19 cellular contexts compared by ENCODE assay signal in genomic region chr7:81162771-81163525, GRCh38.
A peak's percentile ranks its signal among the peaks of the same experiment; 100 is the strongest.
DNase-seq lines count a peak whose midpoint lies in the region; ATAC-seq and TF ChIP-seq lines count a peak whose summit lies in the region.
"Had no signal": no experiment of that assay in that cellular context is flagged by ENCODE, and none has a peak within 500 bp of the region (broad histone marks: within the 10 kb centered on the region; RNA-seq: fewer than 3 reads in every experiment).

No MANE protein-coding gene starts in this region.

- no peak for ATAC-seq in GM18907 (IDR thresholded peaks at IDR 0.05; ENCODE audit: unreplicated experiment)
- ATAC-seq: T-cell had no signal

- no peak overlapping the region for H2BK120ac ChIP-seq in mesendoderm (ENCODE audit: low read depth, low read length)

- H3K27ac ChIP-seq in mesendoderm (ENCODE audit: low read depth, low read length): no peak overlapping the region
- H3K27ac ChIP-seq: C4-2B, tibial nerve had no signal

- no peak overlapping the region for H3K56ac ChIP-seq in mesendoderm (ENCODE audit: low read length)

- no peak overlapping the region for H3K9ac ChIP-seq in mesendoderm (ENCODE audit: low read length)

- no CpG with 5 or more reads among the region's 7 CpGs for WGBS in mesendoderm (ENCODE audit: extremely low coverage, insufficient coverage, low lambda C conversion rate)

- no peaks in the 10 kb centered on the region for H3K9me3 ChIP-seq in MG63
- H3K9me3 ChIP-seq: right atrium auricular region, tibial nerve had no signal

- no peak overlapping the region for H2BK15ac ChIP-seq in mesendoderm (replicated peaks; ENCODE audit: low read depth)

- H3K79me1 ChIP-seq in mesendoderm (ENCODE audit: low read length): no peaks in the 10 kb centered on the region

- H3K36me3 ChIP-seq in MG63: no peaks in the 10 kb centered on the region
- H3K36me3 ChIP-seq in mesendoderm (ENCODE audit: control insufficient read depth, insufficient read depth, low read length): no peaks in the 10 kb centered on the region
- H3K36me3 ChIP-seq: right atrium auricular region, tibial nerve had no signal

- no peak overlapping the region for H3K4me2 ChIP-seq in mesendoderm (ENCODE audit: low read length)

- H3K4me3 ChIP-seq in MG63: no peak overlapping the region
- no peak overlapping the region for H3K4me3 ChIP-seq in astrocyte of the spinal cord (ENCODE audit: low read depth, low read length)
- no peak overlapping the region for H3K4me3 ChIP-seq in mesendoderm (ENCODE audit: low read length)
- H3K4me3 ChIP-seq: right atrium auricular region, tibial nerve had no signal

- no peaks in the 10 kb centered on the region for H3K27me3 ChIP-seq in MG63
- H3K27me3 ChIP-seq in mesendoderm (ENCODE audit: insufficient read depth, low read length, poor library complexity): no peaks in the 10 kb centered on the region
- H3K27me3 ChIP-seq: right atrium auricular region, tibial nerve had no signal

- in situ Hi-C loops in astrocyte of the spinal cord (cut with HindIII; ENCODE audit: low sequenced_read_pairs): no loop called here
- in situ Hi-C loops in KBM-7 (cut with MboI; ENCODE audit: low pct_unique_long_range_greater_than_20kb, low sequenced_read_pairs): no loop called here

- H3K79me2 ChIP-seq in mesendoderm (ENCODE audit: control insufficient read depth, insufficient read depth, low read length): no peaks in the 10 kb centered on the region

- no peak overlapping the region for H3K23ac ChIP-seq in mesendoderm (ENCODE audit: low read length)

- no peak overlapping the region for H4K8ac ChIP-seq in mesendoderm (ENCODE audit: low read depth, low read length)

- H3K4me1 ChIP-seq in mesendoderm (ENCODE audit: control insufficient read depth, low read depth, low read length): no peaks in the 10 kb centered on the region
- H3K4me1 ChIP-seq: tibial nerve had no signal

- H2BK5ac ChIP-seq in mesendoderm (ENCODE audit: low read length): no peak overlapping the region

- no peak for TF ChIP-seq CTCF in astrocyte of the spinal cord (IDR thresholded peaks at IDR 0.05; ENCODE audit: low read depth, low read length)

- H3K18ac ChIP-seq in mesendoderm (ENCODE audit: low read length): no peak overlapping the region

- DNase-seq in COLO829 (ENCODE audit: low spot score): peak; percentile 63
- DNase-seq in MG63: peak; percentile 72
- peak; percentile 56 for DNase-seq in astrocyte of the spinal cord (ENCODE audit: low read depth, low spot score)
- DNase-seq in iris pigment epithelial cell (ENCODE audit: low read depth): peak; percentile 74
- no peak for DNase-seq in KBM-7
- DNase-seq in activated CD4-positive, alpha-beta T cell treated with anti-CD3 and anti-CD28 coated beads, Interleukin-2, amount 50 U/mL, for 1 hour: no peak
- no peak for DNase-seq in mesendoderm
- DNase-seq: activated CD4-positive, alpha-beta T cell treated with anti-CD3 and anti-CD28 coated beads, Interleukin-2, amount 50 U/mL, for 4 hours; activated naive CD4-positive, alpha-beta T cell; DMS153; Kasumi-1; NCI-H1436; NCI-H69; stimulated activated naive CD4-positive, alpha-beta T cell; T-cell had no signal

- no peak overlapping the region for H2AK5ac ChIP-seq in mesendoderm (ENCODE audit: low read length)

- no peak overlapping the region for H3K4ac ChIP-seq in mesendoderm (ENCODE audit: low read depth, low read length)

- H4K5ac ChIP-seq in mesendoderm (ENCODE audit: low read length): no peak overlapping the region

Comparison
In these comparisons a context has a peak if more than half of its experiments do, and no peak if none do; other contexts are left out.
1. DNase-seq: peak in COLO829 (single experiment), MG63 (single experiment), astrocyte of the spinal cord (single experiment) and iris pigment epithelial cell (single experiment); none in KBM-7 (single experiment), activated CD4-positive, alpha-beta T cell treated with anti-CD3 and anti-CD28 coated beads, Interleukin-2, amount 50 U/mL, for 1 hour (single experiment) and mesendoderm (single experiment).